Comparison of ENCODE assay signal across 17 cellular contexts in the genomic region with DNA sequence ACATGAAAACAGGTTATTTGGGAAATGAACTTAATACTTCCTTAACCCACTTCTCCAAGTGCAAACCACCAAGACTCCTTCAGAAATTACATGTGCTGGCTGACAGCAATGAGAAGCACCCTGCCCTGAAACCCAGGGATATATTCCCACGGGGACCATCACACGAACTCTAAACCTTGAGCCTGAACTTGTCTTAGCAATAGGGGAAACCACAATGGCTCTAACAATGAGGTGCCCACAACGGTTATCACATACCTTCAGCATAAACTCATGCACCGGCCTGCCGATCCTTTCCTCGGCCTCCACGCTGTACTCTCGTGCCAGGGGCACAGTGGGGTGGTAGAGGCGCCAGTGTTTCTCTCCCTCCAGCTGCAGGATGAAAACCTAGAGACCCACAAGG. TPM values are rescaled to one million over a fixed set of nuclear protein-coding genes. Genes with fewer than 3 reads are reported as not detected.
DNase-seq lines count a peak whose midpoint lies in the region; ATAC-seq and TF ChIP-seq lines count a peak whose summit lies in the region.
"Had no signal": no experiment of that assay in that cellular context is flagged by ENCODE, and none has a peak within 500 bp of the region (broad histone marks: within the 10 kb centered on the region; RNA-seq: fewer than 3 reads in every experiment).

No MANE protein-coding gene starts in this region.

- DNase-seq in activated CD8-positive, alpha-beta memory T cell treated with anti-CD3 and anti-CD28 coated beads, Interleukin-2, amount 10 ng/mL, durations not matched to agents 7 days and 5 days: no peak
- no peak for DNase-seq in activated CD8-positive, alpha-beta memory T cell treated with anti-CD3 and anti-CD28 coated beads for 24 hours
- DNase-seq in NB4 (ENCODE audit: low read depth) (peak; percentile 79), trophoblast cell (no peak), NCI-H526 treated with DMSO at 0.1 percent for 48 hours (lab: John Stamatoyannopoulos, UW) (no peak), KBM-7 (no peak), MM.1S (no peak)
- DNase-seq: Caco-2, DMS153, Kasumi-1, MV-4-11, NCI-H1436, NCI-H2029 treated with DMSO at 0.1 percent for 48 hours, NCI-H510A had no signal

- H3K27me3 Mint-ChIP-seq in activated CD8-positive, alpha-beta memory T cell treated with anti-CD3 and anti-CD28 coated beads, Interleukin-2, amount 10 ng/mL, durations not matched to agents 7 days and 5 days: no peaks in the 10 kb centered on the region

- H3K4me3 Mint-ChIP-seq in activated CD8-positive, alpha-beta memory T cell treated with anti-CD3 and anti-CD28 coated beads, Interleukin-2, amount 10 ng/mL, durations not matched to agents 7 days and 5 days: no peak overlapping the region

- no CpG with 5 or more reads among the region's 9 CpGs for WGBS in trophoblast cell (ENCODE audit: extremely low coverage, insufficient coverage, insufficient read length)

- no peak overlapping the region for H2AFZ ChIP-seq in trophoblast cell (ENCODE audit: insufficient read depth, low read length, poor library complexity)
- H2AFZ ChIP-seq in MM.1S (ENCODE audit: low read length): no peak overlapping the region

- no peaks in the 10 kb centered on the region for H3F3A ChIP-seq in MM.1S (ENCODE audit: insufficient read depth, low read length)

- no peaks in the 10 kb centered on the region for H3K79me1 ChIP-seq in trophoblast cell (ENCODE audit: low read length)

- no peak overlapping the region for H4K12ac ChIP-seq in trophoblast cell (ENCODE audit: low read depth, low read length)

- H4K20me1 ChIP-seq in MM.1S (ENCODE audit: insufficient read depth, low read length): no peaks in the 10 kb centered on the region

- H4K91ac ChIP-seq in trophoblast cell (ENCODE audit: low read depth, low read length): no peak overlapping the region

- H4K8ac ChIP-seq in trophoblast cell (ENCODE audit: low read depth, low read length): no peak overlapping the region

- H3K27me3 ChIP-seq in trophoblast cell (ENCODE audit: insufficient read depth, low read length) (no peaks in the 10 kb centered on the region), MM.1S (replicated peaks; ENCODE audit: insufficient read depth, low read length) (no peaks in the 10 kb centered on the region)

- H3K23ac ChIP-seq in trophoblast cell (ENCODE audit: low read length): no peak overlapping the region

- no peak overlapping the region for H3K27ac ChIP-seq in trophoblast cell (ENCODE audit: low read depth, low read length)
- no peak overlapping the region for H3K27ac ChIP-seq in MM.1S (ENCODE audit: low read length)

- peaks cover 55% of the 10 kb centered on the region for H3K36me3 Mint-ChIP-seq in activated CD8-positive, alpha-beta memory T cell treated with anti-CD3 and anti-CD28 coated beads, Interleukin-2, amount 10 ng/mL, durations not matched to agents 7 days and 5 days

- no peak overlapping the region for H3K4ac ChIP-seq in trophoblast cell (ENCODE audit: low read depth, low read length)

- in situ Hi-C loops in KBM-7 (cut with MboI; ENCODE audit: low pct_unique_long_range_greater_than_20kb, low sequenced_read_pairs): no loop called here

- no peak overlapping the region for H2BK12ac ChIP-seq in trophoblast cell (ENCODE audit: low read length)

- no peak overlapping the region for H2BK5ac ChIP-seq in trophoblast cell (ENCODE audit: low read depth, low read length, poor library complexity)

- no peaks in the 10 kb centered on the region for H3K9me3 Mint-ChIP-seq in activated CD8-positive, alpha-beta memory T cell treated with anti-CD3 and anti-CD28 coated beads, Interleukin-2, amount 10 ng/mL, durations not matched to agents 7 days and 5 days (ENCODE audit: low read depth)

- peaks cover 25% of the 10 kb centered on the region for H3K4me1 Mint-ChIP-seq in activated CD8-positive, alpha-beta memory T cell treated with anti-CD3 and anti-CD28 coated beads, Interleukin-2, amount 10 ng/mL, durations not matched to agents 7 days and 5 days

- H3K9ac ChIP-seq in trophoblast cell (ENCODE audit: low read length): no peak overlapping the region
- no peak overlapping the region for H3K9ac ChIP-seq in MM.1S (ENCODE audit: low read length)

- H3K79me2 ChIP-seq in trophoblast cell (ENCODE audit: control insufficient read depth, insufficient read depth, low read length, poor library complexity) (no peaks in the 10 kb centered on the region), MM.1S (ENCODE audit: low read length) (peaks cover 37% of the 10 kb centered on the region)

- peak overlapping the region; percentile 49 for H3K27ac Mint-ChIP-seq in activated CD8-positive, alpha-beta memory T cell treated with anti-CD3 and anti-CD28 coated beads, Interleukin-2, amount 10 ng/mL, durations not matched to agents 7 days and 5 days

- H3K14ac ChIP-seq in trophoblast cell (ENCODE audit: low read length): no peak overlapping the region

- no peak for ATAC-seq in activated CD8-positive, alpha-beta memory T cell treated with anti-CD3 and anti-CD28 coated beads, Interleukin-2, amount 10 ng/mL, durations not matched to agents 7 days and 5 days
- ATAC-seq in HG03378 (IDR thresholded peaks at IDR 0.05; ENCODE audit: unreplicated experiment): no peak
- ATAC-seq: Panc1, Right ventricle myocardium inferior had no signal

- no peak overlapping the region for H2BK120ac ChIP-seq in trophoblast cell (ENCODE audit: insufficient read depth, low read length, poor library complexity)

- H3K4me2 ChIP-seq in trophoblast cell (ENCODE audit: low read length) (no peak overlapping the region), MM.1S (ENCODE audit: low read depth, low read length) (no peak overlapping the region)

- no peak overlapping the region for H3K18ac ChIP-seq in trophoblast cell (ENCODE audit: low read length)

- H3K36me3 ChIP-seq in trophoblast cell (ENCODE audit: control insufficient read depth in 1 of 2, insufficient read depth in 2 of 2, low read length in 2 of 2) (peaks cover 0 to 4% of the 10 kb centered on the region in 2 experiments), MM.1S (replicated peaks; ENCODE audit: insufficient read depth, low read length) (peaks cover 11% of the 10 kb centered on the region; the same call in 1 of the 2 replicates)

- CTCF ChIA-PET in activated CD8-positive, alpha-beta memory T cell treated with anti-CD3 and anti-CD28 coated beads, Interleukin-2, amount 10 ng/mL, durations not matched to agents 7 days and 5 days (lab: Charles Lee): interaction anchor here (1.3 kb wide), 1 partner anchor 10 kb away, joined by 3 read pairs; no protein-coding TSS in a partner anchor

- H3K4me3 ChIP-seq in NB4 (ENCODE audit: low read depth, low read length): no peak overlapping the region
- no peak overlapping the region for H3K4me3 ChIP-seq in trophoblast cell (ENCODE audit: low read depth, low read length)
- H3K4me3 ChIP-seq in MM.1S (ENCODE audit: low read length): no peak overlapping the region

- peak overlapping the region; percentile 29 for H2AK5ac ChIP-seq in trophoblast cell (ENCODE audit: low read length)

- H3K9me2 ChIP-seq in MM.1S (replicated peaks; ENCODE audit: insufficient read depth, low read length): no peaks in the 10 kb centered on the region

- H3K4me1 ChIP-seq in trophoblast cell (ENCODE audit: control insufficient read depth in 1 of 2, insufficient read depth in 2 of 2, low read length in 2 of 2): peaks cover 0 to 4% of the 10 kb centered on the region in 2 experiments
- H3K4me1 ChIP-seq in MM.1S (ENCODE audit: low read length): no peaks in the 10 kb centered on the region
- H3K4me1 ChIP-seq: Caco-2 had no signal

- H3K9me3 ChIP-seq in trophoblast cell (ENCODE audit: insufficient read depth, low read depth, low read length): no peaks in the 10 kb centered on the region
- H3K9me3 ChIP-seq in MM.1S (replicated peaks; ENCODE audit: insufficient read depth, low read length): no peaks in the 10 kb centered on the region
- H3K9me3 ChIP-seq: Caco-2 had no signal

- no peak for TF ChIP-seq POLR2A in NB4 (IDR thresholded peaks at IDR 0.05; ENCODE audit: extremely low read depth, insufficient read length)

- TF ChIP-seq CTCF in NB4 (IDR thresholded peaks at IDR 0.05; ENCODE audit: low read depth, low read length) (no peak), MM.1S (IDR thresholded peaks at IDR 0.05; ENCODE audit: low read length) (no peak)

RNA-seq across cellular contexts. Expression of gene RIOX2, which starts 13.4 kb away (rescaled TPM):
- 10 to 100 TPM; 47.9 to 82.1 TPM for total RNA-seq in activated CD8-positive, alpha-beta memory T cell treated with anti-CD3 and anti-CD28 coated beads, Interleukin-2, amount 10 ng/mL, durations not matched to agents 7 days and 5 days
- polyA plus RNA-seq in trophoblast cell (2013): 13.4 and 13.9 TPM in 2 replicates
